ENCODE assay signal across 8 cellular contexts in the genomic region with DNA sequence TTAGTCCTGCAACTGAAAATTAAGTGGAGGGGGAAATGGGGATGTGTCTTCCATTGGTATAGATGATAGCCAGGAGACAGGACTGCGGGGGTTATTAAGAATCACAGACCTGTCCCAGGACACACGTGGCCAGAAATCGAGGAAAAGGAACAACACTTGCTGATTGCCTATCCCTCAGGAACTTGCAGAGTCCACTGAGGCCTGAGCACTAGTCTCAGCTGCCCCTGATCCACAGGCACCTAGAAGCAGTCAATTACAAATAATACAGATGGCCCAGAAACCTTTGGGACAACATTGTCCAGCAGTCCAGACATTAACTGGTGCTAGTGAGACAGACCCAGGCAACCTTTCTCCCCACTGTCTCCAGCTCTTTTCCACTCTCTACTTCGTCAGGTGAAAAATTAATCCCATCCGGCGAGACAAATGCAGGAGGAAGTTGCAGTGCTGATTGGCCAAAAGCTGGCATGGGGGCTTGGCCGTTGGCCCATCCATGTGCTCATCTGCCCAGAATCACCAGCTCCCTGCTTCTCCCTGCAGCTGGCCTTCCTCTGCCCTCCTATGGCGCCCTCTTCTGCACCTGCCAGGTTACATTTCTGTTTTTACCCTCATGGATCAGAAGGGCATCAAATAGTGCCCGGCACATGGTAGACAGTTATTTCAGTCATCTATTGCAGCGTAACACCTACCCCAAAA. TPM values are rescaled to one million over a fixed set of nuclear protein-coding genes. Genes with fewer than 3 reads are reported as not detected.
A peak's percentile ranks its signal among the peaks of the same experiment; 100 is the strongest.
DNase-seq lines count a peak whose midpoint lies in the region; ATAC-seq, FAIRE-seq and TF ChIP-seq lines count a peak whose summit lies in the region.

No MANE protein-coding gene starts in this region.

- no peak for DNase-seq in BJ (ENCODE audit: low read depth)
- peak; percentile 54 for DNase-seq in RCC 7860 (ENCODE audit: low spot score)
- no peak for DNase-seq in brain microvascular endothelial cell
- DNase-seq in mesendoderm: peak; percentile 40
- no peak for DNase-seq in cortex of kidney (lab: John Stamatoyannopoulos, UW)
- DNase-seq in retina: no peak

- TF ChIP-seq CTCF in BJ (IDR thresholded peaks at IDR 0.05; ENCODE audit: insufficient read depth, low read depth, low read length): peak; percentile 35
- TF ChIP-seq CTCF in HEK293 (tag by site-specific recombination; IDR thresholded peaks at IDR 0.05): 0 out of 2 replicates have a peak, but pooled peaks have one; percentile 17
- peak; percentile 44 for TF ChIP-seq CTCF in brain microvascular endothelial cell (IDR thresholded peaks at IDR 0.05; ENCODE audit: low read depth, low read length, missing control alignments)

- H3K79me1 ChIP-seq in mesendoderm (ENCODE audit: low read length): peaks cover 3% of the 10 kb centered on the region

- H3K4me3 ChIP-seq in BJ (ENCODE audit: low read depth, low read length): no peak overlapping the region
- no peak overlapping the region for H3K4me3 ChIP-seq in HEK293 (ENCODE audit: low read depth, low read length)
- H3K4me3 ChIP-seq in brain microvascular endothelial cell (ENCODE audit: low read depth, low read length): no peak overlapping the region
- no peak overlapping the region for H3K4me3 ChIP-seq in mesendoderm (ENCODE audit: low read length)

- FAIRE-seq in RCC 7860 (lab: Jason Lieb, UNC): no peak

- no peak overlapping the region for H3K9ac ChIP-seq in mesendoderm (ENCODE audit: low read length)

- H3K4me1 ChIP-seq in HEK293 (ENCODE audit: control insufficient read depth, insufficient read depth, low read length) (0 out of 2 replicates have a peak, but pooled peaks cover under 1% of the 10 kb centered on the region), mesendoderm (ENCODE audit: control insufficient read depth, low read depth, low read length) (peaks cover 9% of the 10 kb centered on the region)

- peak overlapping the region; percentile 91 for H2AK5ac ChIP-seq in mesendoderm (ENCODE audit: low read length)

- H3K9me3 ChIP-seq in HEK293 (ENCODE audit: control insufficient read depth, insufficient read depth, low read depth, low read length): no peaks in the 10 kb centered on the region

- H3K27ac ChIP-seq in HEK293 (ENCODE audit: extremely low read depth, low read depth, low read length): no peak overlapping the region
- H3K27ac ChIP-seq in brain microvascular endothelial cell: no peak overlapping the region
- H3K27ac ChIP-seq in mesendoderm (ENCODE audit: low read depth, low read length): no peak overlapping the region

- H3K79me2 ChIP-seq in mesendoderm (ENCODE audit: control insufficient read depth, insufficient read depth, low read length): peaks cover 4% of the 10 kb centered on the region

- H3K36me3 ChIP-seq in BJ (ENCODE audit: control insufficient read depth, insufficient read depth, low read length) (no peaks in the 10 kb centered on the region), HEK293 (ENCODE audit: control insufficient read depth in 2 of 2, insufficient read depth in 1 of 2, low read length in 2 of 2) (no peaks in the 10 kb centered on the region), brain microvascular endothelial cell (replicated peaks) (peaks cover 6% of the 10 kb centered on the region), mesendoderm (ENCODE audit: control insufficient read depth, insufficient read depth, low read length) (no peaks in the 10 kb centered on the region)

- in situ Hi-C loops in brain microvascular endothelial cell (cut with HindIII; ENCODE audit: low pct_ligation_motif_present, low sequenced_read_pairs): no loop called here

- POLR2A ChIA-PET in BJ (lab: Charles Lee) (interaction anchor here (0.6 kb wide), 1 partner anchor 53 kb away, joined by 3 read pairs; no protein-coding TSS in a partner anchor), HEK293 (lab: Yijun Ruan, JAX) (interaction anchor here (0.6 kb wide), 1 partner anchor 142 kb away, joined by 4 read pairs; no protein-coding TSS in a partner anchor)

- no peak overlapping the region for H2BK15ac ChIP-seq in mesendoderm (replicated peaks; ENCODE audit: low read depth)

- no CpG with 5 or more reads among the region's 10 CpGs for WGBS in mesendoderm (ENCODE audit: extremely low coverage, insufficient coverage, low lambda C conversion rate)

- no peak overlapping the region for H3K4ac ChIP-seq in mesendoderm (ENCODE audit: low read depth, low read length)

- H3K4me2 ChIP-seq in mesendoderm (ENCODE audit: low read length): no peak overlapping the region

- ATAC-seq in GM18867 (IDR thresholded peaks at IDR 0.05; ENCODE audit: unreplicated experiment): no peak

- no peak overlapping the region for H4K5ac ChIP-seq in mesendoderm (ENCODE audit: low read length)

- H3K18ac ChIP-seq in mesendoderm (ENCODE audit: low read length): no peak overlapping the region

- H2BK5ac ChIP-seq in mesendoderm (ENCODE audit: low read length): peak overlapping the region; percentile 76

- H2BK120ac ChIP-seq in mesendoderm (ENCODE audit: low read depth, low read length): no peak overlapping the region

- no peak overlapping the region for H4K8ac ChIP-seq in mesendoderm (ENCODE audit: low read depth, low read length)

- H3K27me3 ChIP-seq in BJ (ENCODE audit: control insufficient read depth, insufficient read depth, low read length) (no peaks in the 10 kb centered on the region), brain microvascular endothelial cell (replicated peaks) (no peaks in the 10 kb centered on the region), mesendoderm (ENCODE audit: insufficient read depth, low read length, poor library complexity) (no peaks in the 10 kb centered on the region)

- peak overlapping the region; percentile 3 for H3K56ac ChIP-seq in mesendoderm (ENCODE audit: low read length)

- CTCF ChIA-PET in BJ (lab: Yijun Ruan, JAX): interaction anchor here (1.0 to 2.3 kb wide), 4 partner anchors 9 to 56 kb away, joined by 3 to 10 read pairs (median 4); no protein-coding TSS in a partner anchor
- CTCF ChIA-PET in HEK293 (lab: Yijun Ruan, JAX): interaction anchor here (0.6 to 1.5 kb wide), 16 partner anchors 9 to 115 kb away, joined by 3 to 8 read pairs (median 4); a partner anchor contains a TSS

- no peak overlapping the region for H3K23ac ChIP-seq in mesendoderm (ENCODE audit: low read length)

TF ChIP-seq in HEK293, 187 proteins besides CTCF, POLR2A, EP300 and RAD21:
- TF ChIP-seq, protein P1, sequence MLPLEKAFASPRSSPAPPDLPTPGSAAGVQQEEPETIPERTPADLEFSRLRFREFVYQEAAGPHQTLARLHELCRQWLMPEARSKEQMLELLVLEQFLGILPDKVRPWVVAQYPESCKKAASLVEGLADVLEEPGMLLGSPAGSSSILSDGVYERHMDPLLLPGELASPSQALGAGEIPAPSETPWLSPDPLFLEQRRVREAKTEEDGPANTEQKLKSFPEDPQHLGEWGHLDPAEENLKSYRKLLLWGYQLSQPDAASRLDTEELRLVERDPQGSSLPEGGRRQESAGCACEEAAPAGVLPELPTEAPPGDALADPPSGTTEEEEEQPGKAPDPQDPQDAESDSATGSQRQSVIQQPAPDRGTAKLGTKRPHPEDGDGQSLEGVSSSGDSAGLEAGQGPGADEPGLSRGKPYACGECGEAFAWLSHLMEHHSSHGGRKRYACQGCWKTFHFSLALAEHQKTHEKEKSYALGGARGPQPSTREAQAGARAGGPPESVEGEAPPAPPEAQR (tag by site-specific recombination; IDR thresholded peaks at IDR 0.05): no peak
- TF ChIP-seq ZNF16 (tag by site-specific recombination; IDR thresholded peaks at IDR 0.05; ENCODE audit: low read depth): no peak
- TF ChIP-seq ZBTB17 (tag by site-specific recombination; IDR thresholded peaks at IDR 0.05): peak; percentile 56; the same call in 1 of the 2 replicates
- peak; percentile 69 for TF ChIP-seq ZNF654 (tag by site-specific recombination; IDR thresholded peaks at IDR 0.05; ENCODE audit: low read depth)

RNA-seq across cellular contexts. Expression of a gene that starts 3.5 kb away (rescaled TPM):
- 82.0 and 85.6 TPM in 2 replicates for polyA plus RNA-seq in BJ (2011; rRNA removed)
- polyA minus RNA-seq in BJ (2011; rRNA and poly(A)+ RNA removed): 119 and 126 TPM in 2 replicates
- 16.0 TPM for polyA plus RNA-seq in mesendoderm (2013, experiment 1 of 2)
- 15.4 TPM for polyA plus RNA-seq in mesendoderm (2013, experiment 2 of 2)

Comparison
In these comparisons a context has a peak if more than half of its experiments do, and no peak if none do; other contexts are left out.
1. DNase-seq: peak in RCC 7860 (single experiment) and mesendoderm (single experiment); none in BJ (single experiment), brain microvascular endothelial cell (single experiment), cortex of kidney (single experiment) and retina (single experiment).
2. Peak in every context shown above with its lines, with median percentiles within 50 percentile points of each other: CTCF ChIP-seq.